25 cellular contexts compared by ENCODE assay signal in the genomic region with DNA sequence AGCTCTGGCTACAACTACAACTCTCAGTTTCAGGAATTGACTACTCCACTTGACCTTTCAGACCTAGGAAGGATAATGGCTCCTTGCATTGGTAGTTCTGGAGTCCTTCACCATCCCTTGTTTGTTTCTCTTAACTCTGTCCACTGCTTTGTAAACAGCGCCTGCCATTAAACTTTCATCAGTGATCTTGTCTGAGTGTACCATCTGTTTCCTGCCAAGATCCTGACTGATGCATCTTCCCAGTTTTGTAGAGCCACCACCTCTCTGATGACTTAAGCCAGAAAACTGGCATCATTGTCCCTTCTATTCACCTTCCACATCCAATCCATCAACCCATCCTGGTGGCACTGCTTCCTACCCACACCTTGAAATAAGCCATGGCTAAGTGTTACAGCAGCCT. TPM values are rescaled to one million over a fixed set of nuclear protein-coding genes. Genes with fewer than 3 reads are reported as not detected.
"Had no signal": no experiment of that assay in that cellular context is flagged by ENCODE, and none has a peak within 500 bp of the region (broad histone marks: within the 10 kb centered on the region; RNA-seq: fewer than 3 reads in every experiment).

No MANE protein-coding gene starts in this region.

- H3K27ac ChIP-seq: RWPE1 had no signal

- H3K9me3 ChIP-seq: SK-N-SH had no signal

- H3K4me2 ChIP-seq: SK-N-SH had no signal

- DNase-seq: IMR-90, Karpas-422, KG1, MV-4-11, NCI-H1048, NCI-H1105, NCI-H1417, NCI-H1436 treated with DMSO at 0.1 percent for 48 hours, NCI-H1694, NCI-H187 treated with DMSO at 0.1 percent for 48 hours, NCI-H2029 treated with DMSO at 0.1 percent for 48 hours, NCI-H2171 treated with DMSO at 0.1 percent for 48 hours, NCI-H345, NCI-H524, NCI-H526 treated with DMSO at 0.1 percent for 48 hours, NCI-H748 treated with DMSO at 0.1 percent for 48 hours, PC-3, SHP77, SK-N-SH, SW 1271, T-cell had no signal

- ATAC-seq: HepG2, Panc1, PC-3, T-cell had no signal

- H3K27ac Mint-ChIP-seq: T-cell had no signal

- H3K9ac ChIP-seq: SK-N-SH had no signal

- H3K36me3 Mint-ChIP-seq: T-cell had no signal

- H3K4me1 Mint-ChIP-seq: T-cell had no signal

- H3K4me3 Mint-ChIP-seq: T-cell had no signal

- H3K9me3 Mint-ChIP-seq: T-cell had no signal

RNA-seq across cellular contexts. Expression of gene MAP10, which starts 15.2 kb away (rescaled TPM):
- total RNA-seq: HepG2, HT1080, PC-3 had no signal
- polyA plus RNA-seq: HepG2 had no signal
